ENCODE assay signal across 1 cellular context in the genomic region with DNA sequence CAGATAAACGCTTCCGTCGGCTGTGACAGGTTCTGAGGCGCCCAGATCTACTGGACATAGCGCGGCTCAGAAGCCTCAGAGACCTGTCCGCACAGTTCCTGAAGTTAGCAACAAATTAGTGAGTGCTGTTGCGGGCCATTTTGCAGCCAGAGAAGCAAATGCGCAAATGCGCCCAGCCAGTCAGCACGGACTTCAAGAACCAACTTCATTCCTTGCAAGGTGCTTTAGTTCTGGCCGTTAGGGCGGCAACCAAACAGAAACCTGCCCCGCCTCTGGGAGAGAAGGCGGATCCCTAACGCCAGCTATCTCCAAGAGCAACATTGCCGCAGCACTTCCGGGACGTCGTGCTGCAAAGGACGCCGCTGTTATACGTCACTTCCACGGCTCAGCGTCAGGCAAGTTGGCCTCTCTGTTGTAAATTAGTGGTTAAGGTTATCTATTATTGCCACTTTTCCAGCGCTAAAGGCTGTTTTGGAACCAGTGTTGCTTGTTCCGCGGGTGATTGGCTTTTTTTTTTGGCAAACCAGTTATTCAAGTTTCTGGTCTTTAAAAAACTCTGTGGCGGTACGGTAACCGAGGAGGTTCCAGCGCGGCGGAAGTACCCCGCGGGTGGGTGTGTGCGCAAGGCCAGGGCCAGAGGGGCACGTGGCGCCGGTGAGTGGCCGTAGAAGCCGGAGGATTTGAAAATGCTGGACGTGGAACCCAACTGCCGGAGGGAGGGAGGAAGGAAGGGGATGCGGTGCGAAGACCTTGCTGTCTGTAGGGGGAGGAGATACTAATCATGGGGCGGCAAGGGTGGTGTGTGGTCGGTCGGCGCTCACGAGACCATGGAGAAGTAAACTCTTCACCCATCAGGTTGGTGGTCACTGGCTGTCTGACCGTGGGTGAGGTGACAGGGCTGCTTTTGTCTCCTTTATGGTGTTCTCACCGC.
TF ChIP-seq lines count a peak whose summit lies in the region.

TSS of gene GAR1 (plus strand) at position 612 of the 931 bp plus-strand sequence. CDS start 403 bp downstream, outside the sequence.

TF ChIP-seq in GM12878, 131 proteins besides CTCF, POLR2A, EP300 and RAD21 (continued from another document):
- TF ChIP-seq E4F1 (IDR thresholded peaks at IDR 0.05; ENCODE audit: borderline replicate concordance, partially characterized antibody), result peak; percentile 89
- TF ChIP-seq FOXK2 (IDR thresholded peaks at IDR 0.05), result peak; percentile 66; the same call in 1 of the 2 replicates
- no peak for TF ChIP-seq WRNIP1 (IDR thresholded peaks at IDR 0.05; ENCODE audit: borderline replicate concordance, low read depth, low read length)
- peak; percentile 79 for TF ChIP-seq ELK1 (IDR thresholded peaks at IDR 0.05; ENCODE audit: low read depth, low read length)
- peak; percentile 92 for TF ChIP-seq PML (IDR thresholded peaks at IDR 0.05; ENCODE audit: low read length)
- TF ChIP-seq MYB (IDR thresholded peaks at IDR 0.05; ENCODE audit: borderline replicate concordance, low read depth, low read length), result no peak
- no peak for TF ChIP-seq FOS (IDR thresholded peaks at IDR 0.05; ENCODE audit: borderline replicate concordance, extremely low read depth, insufficient read length)
- no peak for TF ChIP-seq SUPT20H (IDR thresholded peaks at IDR 0.05; ENCODE audit: borderline replicate concordance, control insufficient read depth, low read depth, low read length)
- TF ChIP-seq LARP7 (IDR thresholded peaks at IDR 0.05), result no peak
- TF ChIP-seq, protein P1, sequence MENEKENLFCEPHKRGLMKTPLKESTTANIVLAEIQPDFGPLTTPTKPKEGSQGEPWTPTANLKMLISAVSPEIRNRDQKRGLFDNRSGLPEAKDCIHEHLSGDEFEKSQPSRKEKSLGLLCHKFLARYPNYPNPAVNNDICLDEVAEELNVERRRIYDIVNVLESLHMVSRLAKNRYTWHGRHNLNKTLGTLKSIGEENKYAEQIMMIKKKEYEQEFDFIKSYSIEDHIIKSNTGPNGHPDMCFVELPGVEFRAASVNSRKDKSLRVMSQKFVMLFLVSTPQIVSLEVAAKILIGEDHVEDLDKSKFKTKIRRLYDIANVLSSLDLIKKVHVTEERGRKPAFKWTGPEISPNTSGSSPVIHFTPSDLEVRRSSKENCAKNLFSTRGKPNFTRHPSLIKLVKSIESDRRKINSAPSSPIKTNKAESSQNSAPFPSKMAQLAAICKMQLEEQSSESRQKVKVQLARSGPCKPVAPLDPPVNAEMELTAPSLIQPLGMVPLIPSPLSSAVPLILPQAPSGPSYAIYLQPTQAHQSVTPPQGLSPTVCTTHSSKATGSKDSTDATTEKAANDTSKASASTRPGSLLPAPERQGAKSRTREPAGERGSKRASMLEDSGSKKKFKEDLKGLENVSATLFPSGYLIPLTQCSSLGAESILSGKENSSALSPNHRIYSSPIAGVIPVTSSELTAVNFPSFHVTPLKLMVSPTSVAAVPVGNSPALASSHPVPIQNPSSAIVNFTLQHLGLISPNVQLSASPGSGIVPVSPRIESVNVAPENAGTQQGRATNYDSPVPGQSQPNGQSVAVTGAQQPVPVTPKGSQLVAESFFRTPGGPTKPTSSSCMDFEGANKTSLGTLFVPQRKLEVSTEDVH (IDR thresholded peaks at IDR 0.05; ENCODE audit: low read depth, partially characterized antibody), result peak; percentile 89
- TF ChIP-seq, protein P2, sequence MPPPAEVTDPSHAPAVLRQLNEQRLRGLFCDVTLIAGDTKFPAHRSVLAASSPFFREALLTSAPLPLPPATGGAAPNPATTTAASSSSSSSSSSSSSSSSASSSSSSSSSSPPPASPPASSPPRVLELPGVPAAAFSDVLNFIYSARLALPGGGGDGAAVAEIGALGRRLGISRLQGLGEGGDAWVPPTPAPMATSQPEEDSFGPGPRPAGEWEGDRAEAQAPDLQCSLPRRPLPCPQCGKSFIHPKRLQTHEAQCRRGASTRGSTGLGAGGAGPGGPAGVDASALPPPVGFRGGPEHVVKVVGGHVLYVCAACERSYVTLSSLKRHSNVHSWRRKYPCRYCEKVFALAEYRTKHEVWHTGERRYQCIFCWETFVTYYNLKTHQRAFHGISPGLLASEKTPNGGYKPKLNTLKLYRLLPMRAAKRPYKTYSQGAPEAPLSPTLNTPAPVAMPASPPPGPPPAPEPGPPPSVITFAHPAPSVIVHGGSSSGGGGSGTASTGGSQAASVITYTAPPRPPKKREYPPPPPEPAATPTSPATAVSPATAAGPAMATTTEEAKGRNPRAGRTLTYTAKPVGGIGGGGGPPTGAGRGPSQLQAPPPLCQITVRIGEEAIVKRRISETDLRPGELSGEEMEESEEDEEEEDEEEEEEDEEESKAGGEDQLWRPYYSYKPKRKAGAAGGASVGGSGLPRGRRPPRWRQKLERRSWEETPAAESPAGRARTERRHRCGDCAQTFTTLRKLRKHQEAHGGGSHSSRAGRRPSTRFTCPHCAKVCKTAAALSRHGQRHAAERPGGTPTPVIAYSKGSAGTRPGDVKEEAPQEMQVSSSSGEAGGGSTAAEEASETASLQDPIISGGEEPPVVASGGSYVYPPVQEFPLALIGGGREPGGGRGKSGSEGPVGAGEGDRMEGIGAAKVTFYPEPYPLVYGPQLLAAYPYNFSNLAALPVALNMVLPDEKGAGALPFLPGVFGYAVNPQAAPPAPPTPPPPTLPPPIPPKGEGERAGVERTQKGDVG (CRISPR knock-in tag; IDR thresholded peaks at IDR 0.05), result no peak
